1 cellular context compared by ENCODE assay signal in genomic region chr14:60163741-60164140, GRCh38.
TF ChIP-seq lines count a peak whose summit lies in the region.

No MANE protein-coding gene starts in this region.

TF ChIP-seq in SK-N-SH, 30 proteins besides CTCF, POLR2A, EP300 and RAD21 (continued from another document):
- no peak for TF ChIP-seq IRF3 (IDR thresholded peaks at IDR 0.05; ENCODE audit: low read depth, low read length)
- TF ChIP-seq NFIC (IDR thresholded peaks at IDR 0.05; ENCODE audit: borderline replicate concordance) = no peak
TF ChIP-seq in SK-N-SH: peak in this region for 0.
